Comparison of ENCODE assay signal across 13 cellular contexts in the genomic region with DNA sequence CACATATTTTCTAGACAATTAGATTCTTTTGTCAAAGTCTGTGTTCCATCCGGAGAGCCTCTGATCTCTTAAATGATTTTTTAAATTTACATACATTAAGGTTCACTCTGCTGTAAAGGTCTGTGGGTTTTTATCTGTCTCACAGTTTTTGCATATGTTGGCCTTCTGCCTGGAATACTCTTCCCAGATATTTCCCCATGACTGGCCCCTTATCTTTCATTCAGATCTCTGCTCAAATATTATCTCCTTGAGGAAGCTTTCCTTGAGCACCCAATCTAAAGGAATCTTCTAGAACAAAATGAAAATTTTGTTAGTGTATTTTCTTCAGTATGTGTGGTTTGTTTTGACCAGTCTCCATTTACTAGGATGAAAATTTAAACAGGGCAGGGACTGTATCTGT.
"Had no signal": no experiment of that assay in that cellular context is flagged by ENCODE, and none has a peak within 500 bp of the region (broad histone marks: within the 10 kb centered on the region; RNA-seq: fewer than 3 reads in every experiment).

No MANE protein-coding gene starts in this region.

- H3K27ac ChIP-seq: dorsolateral prefrontal cortex, esophagus muscularis mucosa, foreskin keratinocyte, tibial artery had no signal

- ATAC-seq: foreskin keratinocyte; left colon; natural killer cell; right cardiac atrium; stimulated activated memory B cell treated with anti-CD40 and anti-IgM and Interleukin-4, amounts not matched to agents 10 μg/mL and 1 μg/mL and 100 μg/mL, for 72 hours; WTC11 had no signal

- H3K27me3 ChIP-seq: dorsolateral prefrontal cortex, esophagus muscularis mucosa, foreskin keratinocyte, tibial artery had no signal

- DNase-seq: activated CD4-positive, alpha-beta T cell treated with anti-CD3 and anti-CD28 coated beads for 48 hours; activated naive CD4-positive, alpha-beta T cell treated with anti-CD3 and anti-CD28 coated beads, Interleukin-2, amount 10 ng/mL, durations not matched to agents 7 days and 5 days; amygdala; dorsolateral prefrontal cortex; immature natural killer cell; left colon; natural killer cell; right cardiac atrium; tibial artery had no signal

- H3K4me3 ChIP-seq: dorsolateral prefrontal cortex, esophagus muscularis mucosa, tibial artery had no signal

- H3K9me3 ChIP-seq: tibial artery had no signal
